In the genomic region with DNA sequence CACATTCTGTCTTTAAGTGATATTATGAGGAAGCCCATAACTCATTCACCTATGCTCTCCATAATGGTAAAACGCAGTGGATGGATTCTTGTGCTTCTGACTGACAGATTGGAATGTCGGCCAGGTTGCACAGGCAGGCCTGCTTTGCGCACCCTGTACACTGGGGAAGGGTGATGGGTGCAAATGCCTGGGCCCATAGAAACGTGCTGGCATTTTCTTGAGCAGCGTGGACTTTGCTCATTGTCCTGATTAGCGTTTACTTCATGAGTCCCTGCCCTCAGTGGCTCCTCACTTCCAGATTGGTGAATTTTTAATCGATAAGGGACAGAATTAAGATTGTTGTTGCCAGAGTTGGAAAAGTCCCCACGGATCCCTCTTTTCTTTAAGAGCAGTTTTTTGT, we compare ENCODE assay signal across 27 cellular contexts.
DNase-seq lines count a peak whose midpoint lies in the region; ATAC-seq and TF ChIP-seq lines count a peak whose summit lies in the region.
"Had no signal": no experiment of that assay in that cellular context is flagged by ENCODE, and none has a peak within 500 bp of the region (broad histone marks: within the 10 kb centered on the region; RNA-seq: fewer than 3 reads in every experiment).

No MANE protein-coding gene starts in this region.

- no peak overlapping the region for H3K4me3 Mint-ChIP-seq in stimulated activated naive CD8-positive, alpha-beta T cell treated with anti-CD3 and anti-CD28 coated beads, Interleukin-15, Interleukin-2, amounts not matched to agents 100 ng/mL and 50 ng/mL, for 24 hours
- H3K4me3 Mint-ChIP-seq in nephron progenitor cell: no peak overlapping the region
- no peak overlapping the region for H3K4me3 Mint-ChIP-seq in activated T-cell treated with anti-CD3 and anti-CD28 coated beads, Interleukin-2, amount 50 U/mL, for 24 hours
- H3K4me3 Mint-ChIP-seq: activated CD4-positive, alpha-beta T cell treated with anti-CD3 and anti-CD28 coated beads for 36 hours; immature natural killer cell had no signal

- H3K4me3 ChIP-seq in tibial nerve: no peak overlapping the region
- H3K4me3 ChIP-seq: adrenal gland, lower lobe of right lung, SJCRH30 had no signal

- no peak for TF ChIP-seq POLR2A in tibial nerve (IDR thresholded peaks at IDR 0.05)

- H3K36me3 Mint-ChIP-seq in stimulated activated naive CD8-positive, alpha-beta T cell treated with anti-CD3 and anti-CD28 coated beads, Interleukin-15, Interleukin-2, amounts not matched to agents 100 ng/mL and 50 ng/mL, for 24 hours (ENCODE audit: low read depth): peaks cover 8% of the 10 kb centered on the region
- peaks cover 29% of the 10 kb centered on the region for H3K36me3 Mint-ChIP-seq in nephron progenitor cell (ENCODE audit: low read depth)
- peaks cover 7% of the 10 kb centered on the region for H3K36me3 Mint-ChIP-seq in activated T-cell treated with anti-CD3 and anti-CD28 coated beads, Interleukin-2, amount 50 U/mL, for 24 hours (ENCODE audit: low read depth)

- TF ChIP-seq EP300 in tibial nerve (IDR thresholded peaks at IDR 0.05): no peak

- no peak for DNase-seq in stimulated activated naive CD8-positive, alpha-beta T cell treated with anti-CD3 and anti-CD28 coated beads, Interleukin-15, Interleukin-2, amounts not matched to agents 100 U/mL and 50 U/mL, for 24 hours
- DNase-seq in islet precursor cell (peak; percentile 31), nephron progenitor cell (no peak), omental fat pad (ENCODE audit: low spot score) (no peak), tibial nerve (ENCODE audit: low spot score in 2 of 2) (no peak)
- no peak for DNase-seq in activated CD4-positive, alpha-beta T cell treated with anti-CD3 and anti-CD28 coated beads for 4 hours
- DNase-seq in activated T-cell treated with anti-CD3 and anti-CD28 coated beads, Interleukin-2, amount 50 U/mL, for 24 hours: no peak
- DNase-seq: 8988T; activated CD4-positive, alpha-beta T cell treated with anti-CD3 and anti-CD28 coated beads for 36 hours; activated naive CD4-positive, alpha-beta T cell treated with Interleukin-2 at 50 U/mL for 16 hours; activated T-cell treated with anti-CD3 and anti-CD28 coated beads, Interleukin-2, amount 50 U/mL, for 48 hours; adrenal gland; AML-193; effector memory CD4-positive, alpha-beta T cell; foreskin keratinocyte; immature natural killer cell; Kasumi-1; lower lobe of right lung; NCI-H1694; NCI-H510A; occipital lobe; retina; SJCRH30; stimulated activated naive CD4-positive, alpha-beta T cell; T-helper 1 cell had no signal

- H3K9me3 ChIP-seq in tibial nerve: no peaks in the 10 kb centered on the region
- H3K9me3 ChIP-seq: adrenal gland, lower lobe of right lung, SJCRH30 had no signal

- H3K27me3 ChIP-seq in tibial nerve: no peaks in the 10 kb centered on the region
- H3K27me3 ChIP-seq: adrenal gland, foreskin keratinocyte, SJCRH30 had no signal

- peaks cover 0 to 3% (median 0%) of the 10 kb centered on the region in 3 donors for H3K36me3 ChIP-seq in tibial nerve
- H3K36me3 ChIP-seq: adrenal gland had no signal

- H3K9me3 Mint-ChIP-seq in stimulated activated naive CD8-positive, alpha-beta T cell treated with anti-CD3 and anti-CD28 coated beads, Interleukin-15, Interleukin-2, amounts not matched to agents 100 ng/mL and 50 ng/mL, for 24 hours: no peaks in the 10 kb centered on the region
- peaks cover 12% of the 10 kb centered on the region for H3K9me3 Mint-ChIP-seq in nephron progenitor cell
- no peaks in the 10 kb centered on the region for H3K9me3 Mint-ChIP-seq in activated T-cell treated with anti-CD3 and anti-CD28 coated beads, Interleukin-2, amount 50 U/mL, for 24 hours
- H3K9me3 Mint-ChIP-seq: immature natural killer cell had no signal

- H3K27me3 Mint-ChIP-seq in stimulated activated naive CD8-positive, alpha-beta T cell treated with anti-CD3 and anti-CD28 coated beads, Interleukin-15, Interleukin-2, amounts not matched to agents 100 ng/mL and 50 ng/mL, for 24 hours: no peaks in the 10 kb centered on the region
- peaks cover 2% of the 10 kb centered on the region for H3K27me3 Mint-ChIP-seq in nephron progenitor cell (ENCODE audit: low read depth, poor library complexity)
- H3K27me3 Mint-ChIP-seq in activated T-cell treated with anti-CD3 and anti-CD28 coated beads, Interleukin-2, amount 50 U/mL, for 24 hours: no peaks in the 10 kb centered on the region
- H3K27me3 Mint-ChIP-seq: activated CD4-positive, alpha-beta T cell treated with anti-CD3 and anti-CD28 coated beads for 36 hours had no signal

- ATAC-seq in stimulated activated naive CD8-positive, alpha-beta T cell treated with anti-CD3 and anti-CD28 coated beads, Interleukin-15, Interleukin-2, amounts not matched to agents 100 U/mL and 50 U/mL, for 24 hours: no peak
- no peak for ATAC-seq in omental fat pad (ENCODE audit: low FRiP score)
- ATAC-seq: foreskin keratinocyte, lower lobe of right lung, Panc1 had no signal

- peaks cover 0 to 40% (median 8%) of the 10 kb centered on the region in 4 donors for H3K4me1 ChIP-seq in tibial nerve
- H3K4me1 ChIP-seq: foreskin keratinocyte, SJCRH30 had no signal

- 76 to 79% methylated on average over 8 of the region's 8 CpGs for WGBS in tibial nerve, 2 donors

- no peak for TF ChIP-seq CTCF in nephron progenitor cell (IDR thresholded peaks at IDR 0.05)
- no peak for TF ChIP-seq CTCF in omental fat pad (IDR thresholded peaks at IDR 0.05)
- TF ChIP-seq CTCF in tibial nerve (IDR thresholded peaks at IDR 0.05): no peak

- H3K4me1 Mint-ChIP-seq in stimulated activated naive CD8-positive, alpha-beta T cell treated with anti-CD3 and anti-CD28 coated beads, Interleukin-15, Interleukin-2, amounts not matched to agents 100 ng/mL and 50 ng/mL, for 24 hours (ENCODE audit: low read depth): peaks cover 25% of the 10 kb centered on the region
- H3K4me1 Mint-ChIP-seq in nephron progenitor cell: peaks cover 46% of the 10 kb centered on the region
- peaks cover 38% of the 10 kb centered on the region for H3K4me1 Mint-ChIP-seq in activated T-cell treated with anti-CD3 and anti-CD28 coated beads, Interleukin-2, amount 50 U/mL, for 24 hours (ENCODE audit: low read depth)

- H3K27ac ChIP-seq in tibial nerve: no peak overlapping the region
- H3K27ac ChIP-seq: adrenal gland, foreskin keratinocyte, lower lobe of right lung, SJCRH30 had no signal

- peak overlapping the region; percentile 21 for H3K27ac Mint-ChIP-seq in stimulated activated naive CD8-positive, alpha-beta T cell treated with anti-CD3 and anti-CD28 coated beads, Interleukin-15, Interleukin-2, amounts not matched to agents 100 ng/mL and 50 ng/mL, for 24 hours
- H3K27ac Mint-ChIP-seq in nephron progenitor cell: peak overlapping the region; percentile 31
- H3K27ac Mint-ChIP-seq in activated T-cell treated with anti-CD3 and anti-CD28 coated beads, Interleukin-2, amount 50 U/mL, for 24 hours: no peak overlapping the region
- H3K27ac Mint-ChIP-seq: activated CD4-positive, alpha-beta T cell treated with anti-CD3 and anti-CD28 coated beads for 36 hours had no signal
